9 cellular contexts compared by ENCODE assay signal in genomic region chr6:44071670-44072451, GRCh38. TPM values are rescaled to one million over a fixed set of nuclear protein-coding genes. Genes with fewer than 3 reads are reported as not detected.
A peak's percentile ranks its signal among the peaks of the same experiment; 100 is the strongest.
DNase-seq lines count a peak whose midpoint lies in the region; ATAC-seq and TF ChIP-seq lines count a peak whose summit lies in the region.
"Had no signal": no experiment of that assay in that cellular context is flagged by ENCODE, and none has a peak within 500 bp of the region (broad histone marks: within the 10 kb centered on the region; RNA-seq: fewer than 3 reads in every experiment).

No MANE protein-coding gene starts in this region.

- CTCF ChIA-PET in activated CD4-positive, alpha-beta memory T cell treated with anti-CD3 and anti-CD28 coated beads for 36 hours (lab: Charles Lee): interaction anchor here (1.0 to 11.1 kb wide), 5 partner anchors 7 to 303 kb away, joined by 3 to 172 read pairs (median 4); partner anchors contain the start of gene VEGFA

- peaks cover 11 to 50% (median 37%) of the 10 kb centered on the region in 12 donors for H3K4me1 ChIP-seq in heart left ventricle

- DNase-seq in heart left ventricle: peak in 1 of 5 donors; percentile 48
- no peak for DNase-seq in left ventricle myocardium superior
- DNase-seq in activated CD4-positive, alpha-beta memory T cell treated with anti-CD3 and anti-CD28 coated beads for 36 hours: no peak
- DNase-seq in fibroblast of villous mesenchyme (ENCODE audit: low read depth): peak; percentile 94
- no peak for DNase-seq in type B pancreatic cell (ENCODE audit: extremely low spot score, unreplicated experiment)
- no peak for DNase-seq in mesenteric fat pad (ENCODE audit: low spot score)
- no peak for DNase-seq in iPS-NIHi7 (ENCODE audit: extremely low spot score)
- DNase-seq: NCI-H2081 treated with DMSO at 0.1 percent for 48 hours had no signal

- TF ChIP-seq CTCF in heart left ventricle (IDR thresholded peaks at IDR 0.05) (no peak), fibroblast of villous mesenchyme (IDR thresholded peaks at IDR 0.05; ENCODE audit: insufficient read depth, low read depth, low read length) (no peak), type B pancreatic cell (conservative IDR thresholded peaks at IDR 0.05) (no peak)

- WGBS in heart left ventricle, 4 donors: 83 to 87% (median 85%) methylated on average over 8 of the region's 8 CpGs

- peaks cover 15% of the 10 kb centered on the region for H3K4me1 Mint-ChIP-seq in activated CD4-positive, alpha-beta memory T cell treated with anti-CD3 and anti-CD28 coated beads for 36 hours (ENCODE audit: low read depth)
- peaks cover 20% of the 10 kb centered on the region for H3K4me1 Mint-ChIP-seq in type B pancreatic cell (ENCODE audit: unreplicated experiment)

- peak overlapping the region; percentile 7 for H3K4me3 Mint-ChIP-seq in activated CD4-positive, alpha-beta memory T cell treated with anti-CD3 and anti-CD28 coated beads for 36 hours
- peak overlapping the region; percentile 65 for H3K4me3 Mint-ChIP-seq in type B pancreatic cell

- H3K9me3 Mint-ChIP-seq in activated CD4-positive, alpha-beta memory T cell treated with anti-CD3 and anti-CD28 coated beads for 36 hours: no peaks in the 10 kb centered on the region
- H3K9me3 Mint-ChIP-seq in type B pancreatic cell: no peaks in the 10 kb centered on the region

- H3K27ac Mint-ChIP-seq in activated CD4-positive, alpha-beta memory T cell treated with anti-CD3 and anti-CD28 coated beads for 36 hours: no peak overlapping the region
- no peak overlapping the region for H3K27ac Mint-ChIP-seq in type B pancreatic cell

- peaks cover 0 to 9% (median 0%) of the 10 kb centered on the region in 9 donors for H3K27me3 ChIP-seq in heart left ventricle

- no peaks in the 10 kb centered on the region for H3K9me3 ChIP-seq in heart left ventricle

- POLR2A ChIA-PET in activated CD4-positive, alpha-beta memory T cell treated with anti-CD3 and anti-CD28 coated beads for 36 hours (lab: Charles Lee): no interaction called here

- TF ChIP-seq POLR2A in heart left ventricle (IDR thresholded peaks at IDR 0.05): no peak

- H3K36me3 ChIP-seq in heart left ventricle: no peaks in the 10 kb centered on the region

- H3K27me3 Mint-ChIP-seq in activated CD4-positive, alpha-beta memory T cell treated with anti-CD3 and anti-CD28 coated beads for 36 hours: peaks cover 12% of the 10 kb centered on the region
- peaks cover 21% of the 10 kb centered on the region for H3K27me3 Mint-ChIP-seq in type B pancreatic cell

- H3K36me3 Mint-ChIP-seq in activated CD4-positive, alpha-beta memory T cell treated with anti-CD3 and anti-CD28 coated beads for 36 hours: no peaks in the 10 kb centered on the region
- no peaks in the 10 kb centered on the region for H3K36me3 Mint-ChIP-seq in type B pancreatic cell

- intact Hi-C loops in heart left ventricle (cut with DNase I): loop anchor here in 9 of 10 donors (2.0 to 10.0 kb wide), 9 partner anchors 60 to 467 kb away; no protein-coding TSS in a partner anchor
- intact Hi-C loops in left ventricle myocardium superior (cut with micrococcal nuclease): no loop called here
- intact Hi-C loops in activated CD4-positive, alpha-beta memory T cell treated with anti-CD3 and anti-CD28 coated beads for 36 hours (cut with micrococcal nuclease): loop anchor here (10.0 kb wide), 1 partner anchor 467 kb away; no protein-coding TSS in a partner anchor

- no peak overlapping the region for H3K4me3 ChIP-seq in heart left ventricle
- H3K4me3 ChIP-seq in fibroblast of villous mesenchyme (ENCODE audit: low read depth, low read length): no peak overlapping the region

- H3K27ac ChIP-seq in heart left ventricle: peak overlapping the region in 8 of 12 donors; percentile 8 to 91 (median 86)

- peak in 1 of 4 donors; percentile 17 for ATAC-seq in heart left ventricle
- ATAC-seq in left ventricle myocardium superior: no peak
- no peak for ATAC-seq in HG02610 (IDR thresholded peaks at IDR 0.05; ENCODE audit: unreplicated experiment)

RNA-seq across cellular contexts. Expression of gene MRPL14, which starts 55.4 kb away (rescaled TPM):
- total RNA-seq in heart left ventricle (10 to 100 TPM; 35.3 to 60.2 (median 44.1) TPM), left ventricle myocardium superior (38.8 TPM), fibroblast of villous mesenchyme (47.5 and 51.9 TPM in 2 replicates), type B pancreatic cell (ENCODE audit: low replicate concordance) (45.5 and 53.7 TPM in 2 replicates), mesenteric fat pad (36.7 TPM)
- 10 to 100 TPM; 40.5 to 72.9 TPM for polyA plus RNA-seq in heart left ventricle
- total RNA-seq in activated CD4-positive, alpha-beta memory T cell treated with anti-CD3 and anti-CD28 coated beads for 36 hours: 10 to 100 TPM; 49.5 to 50.1 TPM

RNA-seq across cellular contexts. Expression of gene TMEM63B, which starts 55.5 kb away (rescaled TPM):
- total RNA-seq in heart left ventricle (10 to 100 TPM; 36.2 to 52.9 (median 43.0) TPM), left ventricle myocardium superior (47.3 TPM), fibroblast of villous mesenchyme (21.3 and 32.4 TPM in 2 replicates), type B pancreatic cell (ENCODE audit: low replicate concordance) (45.5 and 57.5 TPM in 2 replicates), mesenteric fat pad (24.3 TPM)
- 10 to 100 TPM; 26.2 to 37.0 TPM for polyA plus RNA-seq in heart left ventricle
- 10 to 100 TPM; 11.6 to 13.0 TPM for total RNA-seq in activated CD4-positive, alpha-beta memory T cell treated with anti-CD3 and anti-CD28 coated beads for 36 hours
